Comparison of ENCODE assay signal across 8 cellular contexts in the genomic region with DNA sequence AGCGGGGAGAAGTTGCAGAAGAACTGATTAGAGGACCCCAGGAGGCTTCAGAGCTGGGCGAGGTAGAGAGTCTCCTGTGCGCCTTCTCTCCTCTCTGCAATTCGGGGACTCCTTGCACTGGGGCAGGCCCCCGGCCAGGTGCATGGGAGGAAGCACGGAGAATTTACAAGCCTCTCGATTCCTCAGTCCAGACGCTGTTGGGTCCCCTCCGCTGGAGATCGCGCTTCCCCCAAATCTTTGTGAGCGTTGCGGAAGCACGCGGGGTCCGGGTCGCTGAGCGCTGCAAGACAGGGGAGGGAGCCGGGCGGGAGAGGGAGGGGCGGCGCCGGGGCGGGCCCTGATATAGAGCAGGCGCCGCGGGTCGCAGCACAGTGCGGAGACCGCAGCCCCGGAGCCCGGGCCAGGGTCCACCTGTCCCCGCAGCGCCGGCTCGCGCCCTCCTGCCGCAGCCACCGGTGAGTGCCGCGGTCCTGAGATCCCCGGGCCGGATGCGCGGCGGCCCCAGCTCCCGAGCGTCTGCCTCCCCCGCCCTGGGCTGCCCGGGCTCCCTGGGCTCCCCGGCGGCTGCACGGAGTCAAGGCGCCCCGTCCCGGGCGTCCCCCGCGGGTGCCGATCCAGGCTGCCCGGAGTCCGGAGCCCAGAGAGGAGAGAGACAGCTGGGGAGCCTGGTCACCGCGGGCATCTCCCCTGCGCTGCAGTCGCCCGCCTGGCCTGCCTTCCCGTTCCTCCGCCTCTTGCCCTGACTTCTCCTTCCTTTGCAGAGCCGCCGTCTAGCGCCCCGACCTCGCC. TPM values are rescaled to one million over a fixed set of nuclear protein-coding genes. Genes with fewer than 3 reads are reported as not detected.
A peak's percentile ranks its signal among the peaks of the same experiment; 100 is the strongest.
DNase-seq lines count a peak whose midpoint lies in the region; ATAC-seq lines count a peak whose summit lies in the region.

Gene PLAU (plus strand): TSS at position 369 of the 789 bp plus-strand sequence. CDS start 424 bp downstream, outside the sequence.

- DNase-seq in EH (ENCODE audit: low read depth) (peak; percentile 59), T-cell (peak in 25 of 34 experiments; percentile 8 to 48 (median 26)), left colon (peak in 1 of 2 donors; percentile 61), putamen (ENCODE audit: low spot score) (no peak)
- DNase-seq in central memory CD4-positive, alpha-beta T cell, result peak; percentile 22
- DNase-seq in stimulated activated CD4-positive, alpha-beta T cell treated with anti-CD3 and anti-CD28 coated beads, Interleukin-4, amount 100 ng/mL, for 1 hour, result peak; percentile 44

- CTCF ChIA-PET in T-cell (lab: Charles Lee), result no interaction called here

- peak within 1 kb of the TSS; percentile 84 to 86 (median 85) for H3K4me3 Mint-ChIP-seq in T-cell

- POLR2A ChIA-PET in T-cell (lab: Charles Lee), result no interaction called here

- no peaks in the 10 kb centered on the region for H3K36me3 Mint-ChIP-seq in T-cell

- H3K27me3 Mint-ChIP-seq in T-cell, result peaks cover 53 to 60% of the 10 kb centered on the region in 2 donors

- H3K9me3 Mint-ChIP-seq in T-cell, result no peaks in the 10 kb centered on the region

- peak; percentile 34 for ATAC-seq in HG03108 (IDR thresholded peaks at IDR 0.05; ENCODE audit: unreplicated experiment)
- ATAC-seq in T-cell (replicated peaks in 1 of 4), result peak; percentile 71 to 79 (median 75)
- ATAC-seq in left colon, result peak; percentile 58
- ATAC-seq in GM18870 (IDR thresholded peaks at IDR 0.05; ENCODE audit: unreplicated experiment), result no peak

- H3K27ac Mint-ChIP-seq in T-cell, result no peak within 1 kb of the TSS

- H3K4me1 Mint-ChIP-seq in T-cell, result peaks cover 29 to 34% (median 33%) of the 10 kb centered on the region in 3 donors

- intact Hi-C loops in left colon (cut with DNase I, micrococcal nuclease), result no loop called here

RNA-seq across cellular contexts. Expression of gene PLAU, which starts in this region (rescaled TPM):
- total RNA-seq in T-cell (1 to 10 TPM in 2 of 5 donors, under 1 TPM in 1, not detected in 2; 0.63 to 1.1 (median 1.1) TPM), left colon (1 to 10 TPM; 3.5 to 7.1 TPM)
